25 cellular contexts compared by ENCODE assay signal in genomic region chrX:15511563-15511962, GRCh38. TPM values are rescaled to one million over a fixed set of nuclear protein-coding genes. Genes with fewer than 3 reads are reported as not detected.
DNase-seq lines count a peak whose midpoint lies in the region; ATAC-seq, FAIRE-seq and TF ChIP-seq lines count a peak whose summit lies in the region.
"Had no signal": no experiment of that assay in that cellular context is flagged by ENCODE, and none has a peak within 500 bp of the region (broad histone marks: within the 10 kb centered on the region; RNA-seq: fewer than 3 reads in every experiment).

No MANE protein-coding gene starts in this region.

- H3K4me3 Mint-ChIP-seq in natural killer cell, result no peak overlapping the region
- H3K4me3 Mint-ChIP-seq: activated CD8-positive, alpha-beta T cell treated with anti-CD3 and anti-CD28 coated beads for 36 hours; naive thymus-derived CD8-positive, alpha-beta T cell; stimulated activated naive CD8-positive, alpha-beta T cell treated with anti-CD3 and anti-CD28 coated beads, Interleukin-15, Interleukin-2, amounts not matched to agents 100 ng/mL and 50 ng/mL, for 24 hours had no signal

- no TSS peak for BruUV-seq in K562 (replicated peaks; lab: Mats Ljungman, UMichigan)

- FAIRE-seq in K562 (lab: Jason Lieb, UNC), result no peak
- FAIRE-seq: frontal cortex, RCC 7860 had no signal

- 0% methylated on average over 1 of the region's 1 CpG for WGBS in K562 (ENCODE audit: insufficient coverage, low coverage, missing lambda C conversion rate)

- H3K36me3 ChIP-seq in K562 (ENCODE audit: control insufficient read depth, insufficient read depth, low read length), result no peaks in the 10 kb centered on the region

- DNase-seq in COLO668 (lab: John Stamatoyannopoulos, UW; ENCODE audit: unreplicated experiment), result peak; percentile 7
- peak; percentile 88 for DNase-seq in HT1080 (ENCODE audit: low read depth)
- no peak for DNase-seq in K562 (ENCODE audit: extremely low read depth in 1 of 4, low spot score in 3 of 4)
- peak; percentile 40 for DNase-seq in medulla oblongata (ENCODE audit: extremely low spot score)
- DNase-seq in natural killer cell, result no peak
- DNase-seq in activated CD4-positive, alpha-beta T cell treated with anti-CD3 and anti-CD28 coated beads, Interleukin-2, amount 50 U/mL, for 4 hours, result no peak
- DNase-seq: activated CD8-positive, alpha-beta T cell treated with anti-CD3 and anti-CD28 coated beads for 36 hours; AML-193; COR-L47; HCEC 1CT; kidney glomerular epithelial cell; naive thymus-derived CD8-positive, alpha-beta T cell; NCI-H1417; NCI-H2171 treated with DMSO at 0.1 percent for 48 hours; T-helper 9 cell; trophoblast cell had no signal

- no peaks in the 10 kb centered on the region for H3K9me3 Mint-ChIP-seq in natural killer cell
- H3K9me3 Mint-ChIP-seq: activated CD8-positive, alpha-beta T cell treated with anti-CD3 and anti-CD28 coated beads for 36 hours; naive thymus-derived CD8-positive, alpha-beta T cell; stimulated activated naive CD8-positive, alpha-beta T cell treated with anti-CD3 and anti-CD28 coated beads, Interleukin-15, Interleukin-2, amounts not matched to agents 100 ng/mL and 50 ng/mL, for 24 hours had no signal

- intact Hi-C loops in K562 (cut with micrococcal nuclease), result no loop called here
- intact Hi-C loops in natural killer cell (cut with micrococcal nuclease), result no loop called here

- no peak for TF ChIP-seq RAD21 in K562 (CRISPR knock-in tag; conservative IDR thresholded peaks at IDR 0.05 in 1 of 2, IDR thresholded peaks at IDR 0.05 in 1 of 2)

- TF ChIP-seq POLR2A in K562 (conservative IDR thresholded peaks at IDR 0.05), result no peak

- POLR2A ChIA-PET in K562 (lab: Yijun Ruan, JAX), result interaction anchor here (0.7 to 0.8 kb wide), 2 partner anchors 12 to 19 kb away, joined by 3 read pairs; partner anchors contain the start of gene PIR

- no peak overlapping the region for H3K27ac Mint-ChIP-seq in natural killer cell
- H3K27ac Mint-ChIP-seq: activated CD8-positive, alpha-beta T cell treated with anti-CD3 and anti-CD28 coated beads for 36 hours; naive thymus-derived CD8-positive, alpha-beta T cell; stimulated activated naive CD8-positive, alpha-beta T cell treated with anti-CD3 and anti-CD28 coated beads, Interleukin-15, Interleukin-2, amounts not matched to agents 100 ng/mL and 50 ng/mL, for 24 hours had no signal

- no peak overlapping the region for H3K4me2 ChIP-seq in K562 (ENCODE audit: insufficient read depth, low read length)

- no peaks in the 10 kb centered on the region for H3K9me3 ChIP-seq in K562 (replicated peaks; ENCODE audit: control insufficient read depth, insufficient read depth, low read depth, low read length)

- peaks cover 0 to 41% of the 10 kb centered on the region in 2 experiments for H3K4me1 ChIP-seq in K562 (replicated peaks in 1 of 2; ENCODE audit: control insufficient read depth in 2 of 2, insufficient read depth in 2 of 2, low read length in 2 of 2)

- no peaks in the 10 kb centered on the region for H4K20me1 ChIP-seq in K562 (replicated peaks; ENCODE audit: control insufficient read depth, insufficient read depth, low read length)

- no peak overlapping the region for H3K4me3 ChIP-seq in K562
- H3K4me3 ChIP-seq: dorsolateral prefrontal cortex, skin epidermis had no signal

- no peaks in the 10 kb centered on the region for H3K36me3 Mint-ChIP-seq in natural killer cell
- H3K36me3 Mint-ChIP-seq: naive thymus-derived CD8-positive, alpha-beta T cell had no signal

- H3K79me2 ChIP-seq in K562 (ENCODE audit: control insufficient read depth, insufficient read depth, low read length), result no peaks in the 10 kb centered on the region

- CTCF ChIA-PET in K562 (lab: Yijun Ruan, JAX; ENCODE audit: low intra/inter-chr PET ratio), result no interaction called here

- no peaks in the 10 kb centered on the region for H3K4me1 Mint-ChIP-seq in natural killer cell
- H3K4me1 Mint-ChIP-seq: naive thymus-derived CD8-positive, alpha-beta T cell had no signal

- H2AFZ ChIP-seq in K562 (ENCODE audit: low read depth, low read length), result peak overlapping the region; percentile 68

- no peak for TF ChIP-seq CTCF in K562 (IDR thresholded peaks at IDR 0.05 in 2 of 3, conservative IDR thresholded peaks at IDR 0.05 in 1 of 3; ENCODE audit: insufficient read depth in 2 of 3, low read depth in 1 of 3, low read length in 3 of 3)
- no peak for TF ChIP-seq CTCF in natural killer cell (IDR thresholded peaks at IDR 0.05)

- no peaks in the 10 kb centered on the region for H3K27me3 ChIP-seq in K562 (ENCODE audit: control insufficient read depth in 2 of 2, insufficient read depth in 2 of 2, low read length in 2 of 2)

- no peaks in the 10 kb centered on the region for H3K9me1 ChIP-seq in K562 (ENCODE audit: control insufficient read depth, insufficient read depth, low read length)

- H3K27ac ChIP-seq in K562 (ENCODE audit: extremely low read depth, low read depth, low read length), result no peak overlapping the region
- H3K27ac ChIP-seq: skin epidermis had no signal

- in situ Hi-C loops in K562 (cut with MboI), result no loop called here

- TF ChIP-seq EP300 in K562 (IDR thresholded peaks at IDR 0.05; ENCODE audit: low read length), result no peak

- H3K27me3 Mint-ChIP-seq in natural killer cell (ENCODE audit: low read depth in 2 of 2), result peaks cover 0 to 32% of the 10 kb centered on the region in 2 donors
- H3K27me3 Mint-ChIP-seq: activated CD8-positive, alpha-beta T cell treated with anti-CD3 and anti-CD28 coated beads for 36 hours; stimulated activated naive CD8-positive, alpha-beta T cell treated with anti-CD3 and anti-CD28 coated beads, Interleukin-15, Interleukin-2, amounts not matched to agents 100 ng/mL and 50 ng/mL, for 24 hours had no signal

- no peak overlapping the region for H3K9ac ChIP-seq in K562 (ENCODE audit: insufficient read depth in 1 of 2, low read depth in 2 of 2, low read length in 2 of 2)

- ATAC-seq in K562 (no peak), natural killer cell (no peak), HG02970 (IDR thresholded peaks at IDR 0.05; ENCODE audit: low FRiP score, unreplicated experiment) (no peak), GM21381 (IDR thresholded peaks at IDR 0.05; ENCODE audit: unreplicated experiment) (no peak)
- ATAC-seq: activated CD8-positive, alpha-beta T cell treated with anti-CD3 and anti-CD28 coated beads for 36 hours; naive thymus-derived CD8-positive, alpha-beta T cell; SK-N-SH treated with all-trans-retinoic acid at 6 μM for 48 hours had no signal

TF ChIP-seq in K562, 482 proteins besides CTCF, POLR2A, EP300 and RAD21 (continues in another document):
- peak; percentile 53 for TF ChIP-seq NFE2 (IDR thresholded peaks at IDR 0.05; ENCODE audit: low read depth)
- TF ChIP-seq RAD51 (IDR thresholded peaks at IDR 0.05; ENCODE audit: borderline replicate concordance, low read depth), result no peak
- 0 out of 2 replicates have a peak, but pooled peaks have one; percentile 6 for TF ChIP-seq MAFG (tag; conservative IDR thresholded peaks at IDR 0.05)
- no peak for TF ChIP-seq NFYB (IDR thresholded peaks at IDR 0.05; ENCODE audit: extremely low read depth, insufficient read length)
- no peak for TF ChIP-seq HDAC2 (IDR thresholded peaks at IDR 0.05)

RNA-seq across cellular contexts. Expression of gene BMX, which starts 11.0 kb away (rescaled TPM):
- total RNA-seq in HT1080 (2014; rRNA removed; shearing (Covaris generic)), result 0.34 TPM in 1 of 2 replicates, not detected in the other
- polyA plus RNA-seq in HT1080 (2015; cell fraction: cytosol; rRNA removed), result not detected in 2 replicates
- polyA plus RNA-seq in HT1080 (2015; cell fraction: nucleus; rRNA removed), result not detected in 2 replicates
- 0.16 and 0.32 TPM in 2 replicates for total RNA-seq in K562 (2011; cell fraction: chromatin; rRNA removed; ENCODE audit: low replicate concordance)
- not detected in 2 replicates for total RNA-seq in K562 (2011; cell fraction: nucleolus; rRNA removed)
- 0.37 and 0.69 TPM in 2 replicates for total RNA-seq in K562 (2011; cell fraction: nucleoplasm; rRNA removed)
- 0.45 and 0.61 TPM in 2 replicates for total RNA-seq in K562 (2014; rRNA removed)
- total RNA-seq in K562 (2014; rRNA removed; fragmentation: Illumina TruSeq; extraction: Trizol), result 2.0 and 2.3 TPM in 2 replicates
- total RNA-seq in K562 (2015; rRNA removed; fragmentation: Illumina TruSeq; extraction: Trizol), result 0.75 and 0.98 TPM in 2 replicates
- total RNA-seq in K562 (2021), result 1.3 and 1.4 TPM in 2 replicates
- polyA plus RNA-seq in K562 (2011; rRNA removed), result 1.1 and 3.1 TPM in 2 replicates
- polyA plus RNA-seq in K562 (2011; cell fraction: cytosol; rRNA removed), result 0.50 and 0.57 TPM in 2 replicates
- 0.48 and 0.80 TPM in 2 replicates for polyA plus RNA-seq in K562 (2011; cell fraction: nucleus; rRNA removed)
- 0.93 and 1.2 TPM in 2 replicates for polyA plus RNA-seq in K562 (2012)
- polyA plus RNA-seq in K562 (2014; fragmentation: Illumina TruSeq; extraction: Trizol), result 0.87 and 1.1 TPM in 2 replicates
- 1 to 10 TPM; 4.2 TPM for polyA plus RNA-seq in K562 (2014; fragmentation: Nextera tagmentation; extraction: Ambion mirVana)
- polyA plus RNA-seq in K562 (2014; rRNA removed), result 1.6 and 1.8 TPM in 2 replicates
- polyA minus RNA-seq in K562 (2011; rRNA and poly(A)+ RNA removed), result 0.42 TPM in 1 of 2 replicates, not detected in the other
- not detected in 2 replicates for polyA minus RNA-seq in K562 (2011; cell fraction: cytosol; rRNA and poly(A)+ RNA removed)
- 0.27 TPM in 1 of 2 replicates, not detected in the other for polyA minus RNA-seq in K562 (2011; cell fraction: nucleus; rRNA and poly(A)+ RNA removed)
- total RNA-seq in natural killer cell, result under 1 TPM in 1 of 3 donors, not detected in 2; 0.30 TPM
- total RNA-seq: activated CD8-positive, alpha-beta T cell treated with anti-CD3 and anti-CD28 coated beads for 36 hours; epithelial cell of proximal tubule; naive thymus-derived CD8-positive, alpha-beta T cell had no signal
- polyA plus RNA-seq: naive thymus-derived CD8-positive, alpha-beta T cell had no signal

RNA-seq across cellular contexts. Expression of gene PIR, which starts 18.4 kb away (rescaled TPM):
- total RNA-seq in HT1080 (2014; rRNA removed; shearing (Covaris generic)), result 15.6 and 19.3 TPM in 2 replicates
- polyA plus RNA-seq in HT1080 (2015; cell fraction: cytosol; rRNA removed), result 9.7 and 14.7 TPM in 2 replicates
- polyA plus RNA-seq in HT1080 (2015; cell fraction: nucleus; rRNA removed), result 12.2 and 14.5 TPM in 2 replicates
- total RNA-seq in K562 (2011; cell fraction: chromatin; rRNA removed; ENCODE audit: low replicate concordance), result 5.3 and 6.1 TPM in 2 replicates
- 2.8 and 4.6 TPM in 2 replicates for total RNA-seq in K562 (2011; cell fraction: nucleolus; rRNA removed)
- 4.3 and 5.1 TPM in 2 replicates for total RNA-seq in K562 (2011; cell fraction: nucleoplasm; rRNA removed)
- 6.9 and 7.5 TPM in 2 replicates for total RNA-seq in K562 (2014; rRNA removed)
- total RNA-seq in K562 (2014; rRNA removed; fragmentation: Illumina TruSeq; extraction: Trizol), result 10.2 and 11.9 TPM in 2 replicates
- 9.4 and 10.7 TPM in 2 replicates for total RNA-seq in K562 (2015; rRNA removed; fragmentation: Illumina TruSeq; extraction: Trizol)
- total RNA-seq in K562 (2021), result 8.3 and 9.4 TPM in 2 replicates
- polyA plus RNA-seq in K562 (2011; rRNA removed), result 14.1 and 29.8 TPM in 2 replicates
- polyA plus RNA-seq in K562 (2011; cell fraction: cytosol; rRNA removed), result 8.7 and 10.6 TPM in 2 replicates
- 6.7 and 6.9 TPM in 2 replicates for polyA plus RNA-seq in K562 (2011; cell fraction: nucleus; rRNA removed)
- polyA plus RNA-seq in K562 (2012), result 10.9 and 12.2 TPM in 2 replicates
- 11.0 and 11.5 TPM in 2 replicates for polyA plus RNA-seq in K562 (2014; fragmentation: Illumina TruSeq; extraction: Trizol)
- 10 to 100 TPM; 25.1 to 27.3 TPM for polyA plus RNA-seq in K562 (2014; fragmentation: Nextera tagmentation; extraction: Ambion mirVana)
- 7.7 and 11.4 TPM in 2 replicates for polyA plus RNA-seq in K562 (2014; rRNA removed)
- 5.7 and 11.2 TPM in 2 replicates for polyA minus RNA-seq in K562 (2011; rRNA and poly(A)+ RNA removed)
- 5.8 and 7.7 TPM in 2 replicates for polyA minus RNA-seq in K562 (2011; cell fraction: cytosol; rRNA and poly(A)+ RNA removed)
- polyA minus RNA-seq in K562 (2011; cell fraction: nucleus; rRNA and poly(A)+ RNA removed), result 4.8 and 5.5 TPM in 2 replicates
- total RNA-seq in natural killer cell, result under 1 TPM in 1 of 3 donors, not detected in 2; 0.57 TPM
- polyA plus RNA-seq: naive thymus-derived CD8-positive, alpha-beta T cell had no signal

Comparison
In these comparisons a context has a peak if more than half of its experiments do, and no peak if none do; other contexts are left out.
1. DNase-seq: peak in COLO668 (single experiment), HT1080 (single experiment) and medulla oblongata (single experiment); none in K562 (0 of 4), natural killer cell (single experiment) and activated CD4-positive, alpha-beta T cell treated with anti-CD3 and anti-CD28 coated beads, Interleukin-2, amount 50 U/mL, for 4 hours (0 of 2).